8 cellular contexts compared by ENCODE assay signal in genomic region chr17:7889166-7889584, GRCh38. TPM values are rescaled to one million over a fixed set of nuclear protein-coding genes. Genes with fewer than 3 reads are reported as not detected.
DNase-seq lines count a peak whose midpoint lies in the region; ATAC-seq, FAIRE-seq and TF ChIP-seq lines count a peak whose summit lies in the region.

No MANE protein-coding gene starts in this region.

- no peak for TF ChIP-seq CTCF in neutrophil (IDR thresholded peaks at IDR 0.05)

- H3K36me3 Mint-ChIP-seq in activated naive CD4-positive, alpha-beta T cell treated with anti-CD3 and anti-CD28 coated beads, Interleukin-2, amount 50 U/mL, for 72 hours = peaks cover 0 to 26% of the 10 kb centered on the region in 2 donors

- in situ Hi-C loops in ACHN (cut with HindIII; ENCODE audit: low pct_ligation_motif_present, low pct_unique_long_range_greater_than_20kb, low sequenced_read_pairs) (no loop called here), HAP-1 (cut with MboI; ENCODE audit: low sequenced_read_pairs) (no loop called here)

- no peak for ATAC-seq in activated naive CD4-positive, alpha-beta T cell treated with anti-CD3 and anti-CD28 coated beads, Interleukin-2, amount 50 U/mL, for 72 hours
- no peak for ATAC-seq in HG03025 (IDR thresholded peaks at IDR 0.05; ENCODE audit: low FRiP score, unreplicated experiment)
- ATAC-seq in GM19395 (IDR thresholded peaks at IDR 0.05; ENCODE audit: unreplicated experiment) = no peak

- H3K27ac Mint-ChIP-seq in activated naive CD4-positive, alpha-beta T cell treated with anti-CD3 and anti-CD28 coated beads, Interleukin-2, amount 50 U/mL, for 72 hours = peak overlapping the region in 1 of 2 donors; percentile 65

- peak; percentile 81 for FAIRE-seq in frontal cortex (lab: Jason Lieb, UNC)

- H3K27me3 ChIP-seq in HAP-1 (ENCODE audit: low read depth) (no peaks in the 10 kb centered on the region), neutrophil (no peaks in the 10 kb centered on the region)

- H3K9me3 ChIP-seq in HAP-1 (no peaks in the 10 kb centered on the region), neutrophil (no peaks in the 10 kb centered on the region)

- H3K4me3 ChIP-seq in HAP-1 (no peak overlapping the region), neutrophil (ENCODE audit: low read depth in 1 of 2, low read length in 1 of 2) (peak overlapping the region in 1 of 2 experiments; percentile 4)

- H3K27ac ChIP-seq in neutrophil = peak overlapping the region; percentile 86

- H3K9me3 Mint-ChIP-seq in activated naive CD4-positive, alpha-beta T cell treated with anti-CD3 and anti-CD28 coated beads, Interleukin-2, amount 50 U/mL, for 72 hours = no peaks in the 10 kb centered on the region

- peaks cover 20% of the 10 kb centered on the region for H3K4me1 ChIP-seq in HAP-1
- peaks cover 55 to 67% of the 10 kb centered on the region in 2 experiments for H3K4me1 ChIP-seq in neutrophil (ENCODE audit: control insufficient read depth in 1 of 2, insufficient read depth in 1 of 2, low read depth in 1 of 2, low read length in 1 of 2)

- H3K36me3 ChIP-seq in HAP-1 (replicated peaks) (peaks cover 33% of the 10 kb centered on the region), neutrophil (peaks cover 31% of the 10 kb centered on the region)

- DNase-seq in ACHN (peak; percentile 94), HAP-1 (ENCODE audit: low spot score in 2 of 2) (peak; percentile 70 to 92), NCI-H774 (lab: John Stamatoyannopoulos, UW) (peak; percentile 85), frontal cortex (ENCODE audit: low spot score in 2 of 2) (peak; percentile 88 to 90)
- DNase-seq in activated naive CD4-positive, alpha-beta T cell treated with anti-CD3 and anti-CD28 coated beads, Interleukin-2, amount 50 U/mL, for 72 hours (ENCODE audit: low spot score in 2 of 2) = peak; percentile 53 to 64

RNA-seq across cellular contexts. Expression of gene CHD3, which starts 0.6 kb away (rescaled TPM):
- 100 to 1,000 TPM; 182 to 212 TPM for total RNA-seq in activated naive CD4-positive, alpha-beta T cell treated with anti-CD3 and anti-CD28 coated beads, Interleukin-2, amount 50 U/mL, for 72 hours
- 276 TPM for total RNA-seq in frontal cortex

RNA-seq across cellular contexts. Expression of gene RNF227, which starts 26.9 kb away (rescaled TPM):
- 1 to 10 TPM; 4.8 to 5.3 TPM for total RNA-seq in activated naive CD4-positive, alpha-beta T cell treated with anti-CD3 and anti-CD28 coated beads, Interleukin-2, amount 50 U/mL, for 72 hours
- 8.2 TPM for total RNA-seq in frontal cortex

RNA-seq across cellular contexts. Expression of gene CYB5D1, which starts 31.4 kb away (rescaled TPM):
- 10 to 100 TPM in 1 of 2 donors, 1 to 10 TPM in 1; 8.0 to 20.2 TPM for total RNA-seq in activated naive CD4-positive, alpha-beta T cell treated with anti-CD3 and anti-CD28 coated beads, Interleukin-2, amount 50 U/mL, for 72 hours
- 15.1 TPM for total RNA-seq in frontal cortex

RNA-seq across cellular contexts. Expression of gene NAA38, which starts 31.8 kb away (rescaled TPM):
- 100 to 1,000 TPM in 1 of 2 donors, 10 to 100 TPM in 1; 91.4 to 103 TPM for total RNA-seq in activated naive CD4-positive, alpha-beta T cell treated with anti-CD3 and anti-CD28 coated beads, Interleukin-2, amount 50 U/mL, for 72 hours
- total RNA-seq in frontal cortex = 30.2 TPM

RNA-seq across cellular contexts. Expression of gene TMEM88, which starts 34.3 kb away (rescaled TPM):
- 1 to 10 TPM; 1.3 to 1.8 TPM for total RNA-seq in activated naive CD4-positive, alpha-beta T cell treated with anti-CD3 and anti-CD28 coated beads, Interleukin-2, amount 50 U/mL, for 72 hours
- total RNA-seq in frontal cortex = 1.2 TPM
